In the genomic region with DNA sequence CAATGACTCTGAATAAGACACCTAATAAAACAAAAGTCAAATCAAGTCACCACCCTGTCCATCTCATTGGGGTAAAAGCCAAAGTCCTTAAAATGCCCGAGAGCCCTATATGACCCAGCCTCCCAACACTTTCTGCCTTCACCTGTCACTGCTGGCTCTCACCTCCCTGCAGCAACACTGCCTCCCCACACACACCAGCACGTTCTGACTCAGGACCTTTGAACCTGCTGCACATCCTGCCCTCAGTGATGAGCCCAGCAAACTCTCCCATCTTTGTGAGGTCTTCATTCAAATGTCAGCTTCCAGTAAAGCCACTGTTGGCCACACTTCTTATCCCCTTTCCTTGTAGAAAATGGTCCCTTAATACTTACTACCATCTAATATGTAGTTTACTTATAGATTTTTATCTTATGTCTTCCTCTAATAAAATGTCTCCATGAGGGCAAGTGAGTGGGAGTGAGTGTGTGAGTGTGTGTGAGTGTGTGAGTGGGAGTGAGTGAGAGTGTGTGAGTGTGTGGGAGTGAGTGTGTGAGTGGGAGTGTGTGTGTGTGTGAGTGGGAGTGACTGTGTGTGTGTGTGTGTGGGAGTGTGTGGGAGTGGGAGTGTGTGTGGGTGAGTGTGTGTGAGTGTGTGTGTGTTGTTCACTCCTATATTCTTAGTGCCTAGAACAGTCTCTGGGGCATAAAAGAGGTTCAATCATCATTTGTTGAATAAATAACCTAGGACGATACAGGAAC, we compare ENCODE assay signal across 19 cellular contexts.
A peak's percentile ranks its signal among the peaks of the same experiment; 100 is the strongest.
DNase-seq lines count a peak whose midpoint lies in the region; ATAC-seq, FAIRE-seq and TF ChIP-seq lines count a peak whose summit lies in the region.
"Had no signal": no experiment of that assay in that cellular context is flagged by ENCODE, and none has a peak within 500 bp of the region (broad histone marks: within the 10 kb centered on the region; RNA-seq: fewer than 3 reads in every experiment).

No MANE protein-coding gene starts in this region.

- H2AK5ac ChIP-seq in trophoblast cell (ENCODE audit: low read length): no peak overlapping the region

- intact Hi-C loops in K562 (cut with micrococcal nuclease): no loop called here

- no peaks in the 10 kb centered on the region for H3K79me2 ChIP-seq in K562 (ENCODE audit: control insufficient read depth, insufficient read depth, low read length)
- no peaks in the 10 kb centered on the region for H3K79me2 ChIP-seq in trophoblast cell (ENCODE audit: control insufficient read depth, insufficient read depth, low read length, poor library complexity)

- no peak for TF ChIP-seq POLR2A in K562 (conservative IDR thresholded peaks at IDR 0.05)

- H3K9me3 Mint-ChIP-seq in activated naive CD4-positive, alpha-beta T cell treated with anti-CD3 and anti-CD28 coated beads, Interleukin-2, amount 50 U/mL, for 72 hours: no peaks in the 10 kb centered on the region

- H3K9me1 ChIP-seq in K562 (ENCODE audit: control insufficient read depth, insufficient read depth, low read length): no peaks in the 10 kb centered on the region

- no peaks in the 10 kb centered on the region for H3K36me3 Mint-ChIP-seq in activated naive CD4-positive, alpha-beta T cell treated with anti-CD3 and anti-CD28 coated beads, Interleukin-2, amount 50 U/mL, for 72 hours

- H3K4me3 ChIP-seq in K562: no peak overlapping the region
- peak overlapping the region; percentile 10 for H3K4me3 ChIP-seq in trophoblast cell (ENCODE audit: low read depth, low read length)
- H3K4me3 ChIP-seq: SJCRH30 had no signal

- no TSS peak for BruUV-seq in K562 (replicated peaks; lab: Mats Ljungman, UMichigan)

- no peak overlapping the region for H3K14ac ChIP-seq in trophoblast cell (ENCODE audit: low read length)

- ATAC-seq in activated naive CD4-positive, alpha-beta T cell treated with anti-CD3 and anti-CD28 coated beads, Interleukin-2, amount 50 U/mL, for 72 hours: peak; percentile 33 to 67
- ATAC-seq in K562 (no peak), HG02610 (IDR thresholded peaks at IDR 0.05; ENCODE audit: unreplicated experiment) (no peak), GM21528 (IDR thresholded peaks at IDR 0.05; ENCODE audit: low FRiP score, unreplicated experiment) (no peak)

- TF ChIP-seq EP300 in K562 (IDR thresholded peaks at IDR 0.05; ENCODE audit: low read length): no peak

- no peak overlapping the region for H3K18ac ChIP-seq in trophoblast cell (ENCODE audit: low read length)

- H2AFZ ChIP-seq in K562 (ENCODE audit: low read depth, low read length): no peak overlapping the region
- no peak overlapping the region for H2AFZ ChIP-seq in trophoblast cell (ENCODE audit: insufficient read depth, low read length, poor library complexity)

- no peak overlapping the region for H2BK120ac ChIP-seq in trophoblast cell (ENCODE audit: insufficient read depth, low read length, poor library complexity)

- H3K9me3 ChIP-seq in K562 (replicated peaks; ENCODE audit: control insufficient read depth, insufficient read depth, low read depth, low read length) (no peaks in the 10 kb centered on the region), trophoblast cell (ENCODE audit: insufficient read depth, low read depth, low read length) (peaks cover 8% of the 10 kb centered on the region)
- H3K9me3 ChIP-seq: SJCRH30 had no signal

- H3K27ac ChIP-seq in K562 (ENCODE audit: extremely low read depth, low read depth, low read length) (no peak overlapping the region), trophoblast cell (ENCODE audit: low read depth, low read length) (no peak overlapping the region)
- H3K27ac ChIP-seq: SJCRH30 had no signal

- H3K4me2 ChIP-seq in K562 (ENCODE audit: insufficient read depth, low read length) (no peak overlapping the region), trophoblast cell (ENCODE audit: low read length) (no peak overlapping the region)

- 0% methylated on average over 3 of the region's 3 CpGs for WGBS in K562 (ENCODE audit: insufficient coverage, low coverage, missing lambda C conversion rate)
- WGBS in trophoblast cell (ENCODE audit: extremely low coverage, insufficient coverage, insufficient read length): no CpG with 5 or more reads among the region's 3 CpGs

- TF ChIP-seq RAD21 in K562 (CRISPR knock-in tag; conservative IDR thresholded peaks at IDR 0.05 in 1 of 2, IDR thresholded peaks at IDR 0.05 in 1 of 2): no peak

- no peak for DNase-seq in activated naive CD4-positive, alpha-beta T cell treated with anti-CD3 and anti-CD28 coated beads, Interleukin-2, amount 50 U/mL, for 72 hours (ENCODE audit: low spot score in 2 of 2)
- DNase-seq in activated naive CD4-positive, alpha-beta T cell (lab: John Stamatoyannopoulos, UW): no peak
- no peak for DNase-seq in HTR-8/SVneo (ENCODE audit: insufficient read length, low spot score)
- DNase-seq in K562 (ENCODE audit: extremely low read depth in 1 of 4, low spot score in 3 of 4): no peak
- DNase-seq in trophoblast cell: no peak
- DNase-seq: EL, H7, Karpas-422, MV-4-11, NCI-H1694, NCI-H2171 treated with DMSO at 0.1 percent for 48 hours, NCI-H524 treated with DMSO at 0.1 percent for 48 hours, NCI-H82, OCI-M1, SJCRH30 had no signal

- H4K12ac ChIP-seq in trophoblast cell (ENCODE audit: low read depth, low read length): no peak overlapping the region

- H3K36me3 ChIP-seq in K562 (ENCODE audit: control insufficient read depth, insufficient read depth, low read length): no peaks in the 10 kb centered on the region
- no peaks in the 10 kb centered on the region for H3K36me3 ChIP-seq in trophoblast cell (ENCODE audit: control insufficient read depth in 1 of 2, insufficient read depth in 2 of 2, low read length in 2 of 2)
- H3K36me3 ChIP-seq: SJCRH30 had no signal

- H3K27me3 ChIP-seq in K562 (ENCODE audit: control insufficient read depth in 2 of 2, insufficient read depth in 2 of 2, low read length in 2 of 2) (peaks cover 13 to 72% of the 10 kb centered on the region in 2 experiments), trophoblast cell (ENCODE audit: insufficient read depth, low read length) (no peaks in the 10 kb centered on the region)
- H3K27me3 ChIP-seq: SJCRH30 had no signal

- POLR2A ChIA-PET in K562 (lab: Yijun Ruan, JAX): no interaction called here

- H4K91ac ChIP-seq in trophoblast cell (ENCODE audit: low read depth, low read length): no peak overlapping the region

- H4K8ac ChIP-seq in trophoblast cell (ENCODE audit: low read depth, low read length): no peak overlapping the region

- H3K23ac ChIP-seq in trophoblast cell (ENCODE audit: low read length): no peak overlapping the region

- no peak for TF ChIP-seq CTCF in K562 (IDR thresholded peaks at IDR 0.05 in 2 of 3, conservative IDR thresholded peaks at IDR 0.05 in 1 of 3; ENCODE audit: insufficient read depth in 2 of 3, low read depth in 1 of 3, low read length in 3 of 3)

- H2BK5ac ChIP-seq in trophoblast cell (ENCODE audit: low read depth, low read length, poor library complexity): no peak overlapping the region

- in situ Hi-C loops in K562 (cut with MboI): no loop called here

- no peak overlapping the region for H3K27ac Mint-ChIP-seq in activated naive CD4-positive, alpha-beta T cell treated with anti-CD3 and anti-CD28 coated beads, Interleukin-2, amount 50 U/mL, for 72 hours

- H3K4me1 ChIP-seq in K562 (replicated peaks in 1 of 2; ENCODE audit: control insufficient read depth in 2 of 2, insufficient read depth in 2 of 2, low read length in 2 of 2) (no peaks in the 10 kb centered on the region), trophoblast cell (ENCODE audit: control insufficient read depth in 1 of 2, insufficient read depth in 2 of 2, low read length in 2 of 2) (no peaks in the 10 kb centered on the region)
- H3K4me1 ChIP-seq: SJCRH30 had no signal

- no peak overlapping the region for H2BK12ac ChIP-seq in trophoblast cell (ENCODE audit: low read length)

- no peak overlapping the region for H3K9ac ChIP-seq in K562 (ENCODE audit: insufficient read depth in 1 of 2, low read depth in 2 of 2, low read length in 2 of 2)
- H3K9ac ChIP-seq in trophoblast cell (ENCODE audit: low read length): no peak overlapping the region

- H3K79me1 ChIP-seq in trophoblast cell (ENCODE audit: low read length): no peaks in the 10 kb centered on the region

- FAIRE-seq in HTR-8/SVneo (lab: Jason Lieb, UNC) (peak; percentile 55), K562 (lab: Jason Lieb, UNC) (no peak)
- FAIRE-seq: A204.1, RCC 7860 had no signal

- H3K4ac ChIP-seq in trophoblast cell (ENCODE audit: low read depth, low read length): no peak overlapping the region

- CTCF ChIA-PET in K562 (lab: Yijun Ruan, JAX; ENCODE audit: low intra/inter-chr PET ratio): no interaction called here

- no peaks in the 10 kb centered on the region for H4K20me1 ChIP-seq in K562 (replicated peaks; ENCODE audit: control insufficient read depth, insufficient read depth, low read length)

TF ChIP-seq in K562, 482 proteins besides CTCF, POLR2A, EP300 and RAD21:
- TF ChIP-seq EGR1 (conservative IDR thresholded peaks at IDR 0.05): peak; percentile 75
- TF ChIP-seq, protein P1, sequence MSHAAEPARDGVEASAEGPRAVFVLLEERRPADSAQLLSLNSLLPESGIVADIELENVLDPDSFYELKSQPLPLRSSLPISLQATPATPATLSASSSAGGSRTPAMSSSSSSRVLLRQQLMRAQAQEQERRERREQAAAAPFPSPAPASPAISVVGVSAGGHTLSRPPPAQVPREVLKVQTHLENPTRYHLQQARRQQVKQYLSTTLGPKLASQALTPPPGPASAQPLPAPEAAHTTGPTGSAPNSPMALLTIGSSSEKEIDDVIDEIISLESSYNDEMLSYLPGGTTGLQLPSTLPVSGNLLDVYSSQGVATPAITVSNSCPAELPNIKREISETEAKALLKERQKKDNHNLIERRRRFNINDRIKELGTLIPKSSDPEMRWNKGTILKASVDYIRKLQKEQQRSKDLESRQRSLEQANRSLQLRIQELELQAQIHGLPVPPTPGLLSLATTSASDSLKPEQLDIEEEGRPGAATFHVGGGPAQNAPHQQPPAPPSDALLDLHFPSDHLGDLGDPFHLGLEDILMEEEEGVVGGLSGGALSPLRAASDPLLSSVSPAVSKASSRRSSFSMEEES (CRISPR knock-in tag; IDR thresholded peaks at IDR 0.05): no peak

Comparison
In these comparisons a context has a peak if more than half of its experiments do, and no peak if none do; other contexts are left out.
1. ATAC-seq: peak in activated naive CD4-positive, alpha-beta T cell treated with anti-CD3 and anti-CD28 coated beads, Interleukin-2, amount 50 U/mL, for 72 hours (2 of 2); none in K562 (single experiment), HG02610 (single experiment) and GM21528 (single experiment).